Comparison of ENCODE assay signal across 17 cellular contexts in genomic region chr1:241212624-241213023, GRCh38.
"Had no signal": no experiment of that assay in that cellular context is flagged by ENCODE, and none has a peak within 500 bp of the region (broad histone marks: within the 10 kb centered on the region; RNA-seq: fewer than 3 reads in every experiment).

No MANE protein-coding gene starts in this region.

- H3K36me3 ChIP-seq: heart left ventricle, ovary, suprapubic skin, thyroid gland, upper lobe of left lung, uterus had no signal

- H3K4me3 ChIP-seq: coronary artery, heart left ventricle, mucosa of descending colon, ovary, smooth muscle cell, suprapubic skin, thyroid gland, upper lobe of left lung, uterus had no signal

- DNase-seq: effector CD4-positive, alpha-beta T cell; heart left ventricle; islet precursor cell; mammary epithelial cell; mucosa of descending colon; naive thymus-derived CD8-positive, alpha-beta T cell; ovary; right cardiac atrium; stimulated activated CD4-positive, alpha-beta T cell treated with anti-CD3 and anti-CD28 coated beads, Interleukin-2, amount 100 ng/mL, for 48 hours; stimulated activated naive CD4-positive, alpha-beta T cell treated with Interleukin-2 at 50 U/mL for 16 hours; thyroid gland; upper lobe of left lung; uterus had no signal

- ATAC-seq: heart left ventricle; left lobe of liver; mucosa of descending colon; naive thymus-derived CD8-positive, alpha-beta T cell; right cardiac atrium had no signal

- H3K4me2 ChIP-seq: smooth muscle cell had no signal

- H3K27ac ChIP-seq: coronary artery, heart left ventricle, ovary, suprapubic skin, thyroid gland, upper lobe of left lung, uterus had no signal

- H3K9me3 ChIP-seq: mucosa of descending colon, ovary, thyroid gland, uterus had no signal

- H3K27me3 ChIP-seq: ovary, suprapubic skin, thyroid gland, upper lobe of left lung, uterus had no signal

- H3K4me1 ChIP-seq: heart left ventricle, suprapubic skin, thyroid gland, upper lobe of left lung, uterus had no signal
